Comparison of ENCODE assay signal across 8 cellular contexts in the genomic region with DNA sequence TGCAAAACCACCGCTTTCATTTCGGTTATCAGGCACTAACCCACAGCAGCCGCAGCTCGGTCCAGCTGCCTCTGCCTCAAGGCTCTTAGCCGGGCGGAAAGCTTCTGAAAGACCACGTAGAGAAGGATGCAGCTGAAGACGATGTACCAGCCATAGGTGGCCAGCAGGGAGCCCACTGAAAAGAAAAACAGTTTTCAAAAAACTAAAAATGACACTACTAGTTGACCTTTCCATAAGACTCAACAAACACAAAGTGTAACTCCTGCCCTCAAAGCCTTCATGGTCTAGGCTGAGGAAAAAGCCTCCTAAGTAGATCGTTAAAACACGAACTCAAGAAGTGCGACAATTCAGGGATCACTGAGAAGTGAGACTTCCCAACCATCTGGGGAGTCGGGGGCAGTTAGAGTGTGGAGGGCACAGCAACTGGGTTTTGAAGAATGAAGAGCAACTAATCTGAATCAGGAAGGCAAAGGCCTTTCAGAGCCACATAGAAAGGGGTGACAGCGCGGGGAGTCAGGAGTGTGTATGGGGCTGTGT.
DNase-seq lines count a peak whose midpoint lies in the region; ATAC-seq and TF ChIP-seq lines count a peak whose summit lies in the region.

No MANE protein-coding gene starts in this region.

- H3K4me3 ChIP-seq in RWPE2 (ENCODE audit: severe bottlenecking) = peak overlapping the region; percentile 82
- peak overlapping the region; percentile 93 for H3K4me3 ChIP-seq in effector memory CD4-positive, alpha-beta T cell (ENCODE audit: insufficient read depth, low read depth, low read length, poor library complexity, severe bottlenecking)

- H3K36me3 ChIP-seq in RWPE2 (ENCODE audit: low read depth) = peaks cover 63% of the 10 kb centered on the region
- peaks cover 47% of the 10 kb centered on the region for H3K36me3 ChIP-seq in effector memory CD4-positive, alpha-beta T cell (ENCODE audit: control insufficient read depth, insufficient read depth, low read length)

- H3K9me3 Mint-ChIP-seq in nephron = no peaks in the 10 kb centered on the region

- DNase-seq in stimulated activated CD4-positive, alpha-beta T cell treated with anti-CD3 and anti-CD28 coated beads, Interleukin-15, amount 100 ng/mL, for 24 hours = peak; percentile 24
- DNase-seq in stimulated activated CD4-positive, alpha-beta T cell treated with anti-CD3 and anti-CD28 coated beads, Interleukin-1b, Interleukin-23, amount 100 ng/mL, for 48 hours = no peak
- DNase-seq in RWPE2 (ENCODE audit: low spot score) = peak; percentile 67
- DNase-seq in effector memory CD4-positive, alpha-beta T cell = no peak
- no peak for DNase-seq in putamen (ENCODE audit: low spot score)

- peak overlapping the region; percentile 53 for H3K27ac ChIP-seq in RWPE2 (ENCODE audit: poor library complexity, severe bottlenecking)
- peak overlapping the region; percentile 75 for H3K27ac ChIP-seq in effector memory CD4-positive, alpha-beta T cell (ENCODE audit: insufficient read depth, low read length, poor library complexity, severe bottlenecking)

- TF ChIP-seq CTCF in RWPE2 (IDR thresholded peaks at IDR 0.05; ENCODE audit: poor library complexity, severe bottlenecking) (peak; percentile 62), nephron (IDR thresholded peaks at IDR 0.05; ENCODE audit: unreplicated experiment in 3 of 3) (peak; percentile 29 to 53 (median 41))

- ATAC-seq in HG03025 (IDR thresholded peaks at IDR 0.05; ENCODE audit: low FRiP score, unreplicated experiment) (peak; percentile 4), RWPE2 (ENCODE audit: low read depth) (peak; percentile 30; the same call in 1 of the 3 replicates), GM18505 (IDR thresholded peaks at IDR 0.05; ENCODE audit: unreplicated experiment) (no peak)

- H3K27me3 Mint-ChIP-seq in nephron (ENCODE audit: low read depth) = no peaks in the 10 kb centered on the region

- peak overlapping the region; percentile 97 to 98 (median 98) for H3K4me3 Mint-ChIP-seq in nephron

- peaks cover 51% of the 10 kb centered on the region for H3K36me3 Mint-ChIP-seq in nephron (ENCODE audit: low read depth)

- H3K4me1 Mint-ChIP-seq in nephron = peaks cover 13% of the 10 kb centered on the region

- H3K4me1 ChIP-seq in RWPE2 (ENCODE audit: insufficient read depth, poor library complexity, severe bottlenecking) = peaks cover 5% of the 10 kb centered on the region
- peaks cover 14% of the 10 kb centered on the region for H3K4me1 ChIP-seq in effector memory CD4-positive, alpha-beta T cell (ENCODE audit: control insufficient read depth, insufficient read depth, low read length, poor library complexity, severe bottlenecking)

- H3K27ac Mint-ChIP-seq in nephron = peak overlapping the region; percentile 77 to 95 (median 93)

- H3K27me3 ChIP-seq in RWPE2 (ENCODE audit: insufficient read depth, poor library complexity, severe bottlenecking) = no peaks in the 10 kb centered on the region
- H3K27me3 ChIP-seq in effector memory CD4-positive, alpha-beta T cell (replicated peaks; ENCODE audit: control insufficient read depth, insufficient read depth, low read length, poor library complexity, severe bottlenecking) = no peaks in the 10 kb centered on the region

- TF ChIP-seq POLR2A in GM18505 (IDR thresholded peaks at IDR 0.05; ENCODE audit: borderline replicate concordance, extremely low read depth, insufficient read depth, insufficient read length) = no peak

- no peaks in the 10 kb centered on the region for H3K9me3 ChIP-seq in RWPE2 (ENCODE audit: severe bottlenecking)
- no peaks in the 10 kb centered on the region for H3K9me3 ChIP-seq in effector memory CD4-positive, alpha-beta T cell (ENCODE audit: control insufficient read depth, low read length)

Comparison
In these comparisons a context has a peak if more than half of its experiments do, and no peak if none do; other contexts are left out.
1. DNase-seq: peak in stimulated activated CD4-positive, alpha-beta T cell treated with anti-CD3 and anti-CD28 coated beads, Interleukin-15, amount 100 ng/mL, for 24 hours (single experiment) and RWPE2 (single experiment); none in stimulated activated CD4-positive, alpha-beta T cell treated with anti-CD3 and anti-CD28 coated beads, Interleukin-1b, Interleukin-23, amount 100 ng/mL, for 48 hours (single experiment), effector memory CD4-positive, alpha-beta T cell (0 of 3) and putamen (single experiment).